Comparison of ENCODE assay signal across 22 cellular contexts in genomic region chr3:160150066-160150465, GRCh38.
DNase-seq lines count a peak whose midpoint lies in the region; ATAC-seq and TF ChIP-seq lines count a peak whose summit lies in the region.
"Had no signal": no experiment of that assay in that cellular context is flagged by ENCODE, and none has a peak within 500 bp of the region (broad histone marks: within the 10 kb centered on the region; RNA-seq: fewer than 3 reads in every experiment).

No MANE protein-coding gene starts in this region.

- no peaks in the 10 kb centered on the region for H3K9me3 ChIP-seq in heart left ventricle
- peaks cover 2% of the 10 kb centered on the region for H3K9me3 ChIP-seq in aorta (ENCODE audit: control insufficient read depth, low read length)
- H3K9me3 ChIP-seq in spleen, result no peaks in the 10 kb centered on the region

- DNase-seq in heart left ventricle, result no peak
- no peak for DNase-seq in left ventricle myocardium superior
- peak; percentile 37 to 44 for DNase-seq in cardiac fibroblast (ENCODE audit: low read depth in 2 of 2)
- DNase-seq in fibroblast of pulmonary artery (ENCODE audit: low read depth), result peak; percentile 29
- DNase-seq in aorta, result no peak
- no peak for DNase-seq in SW 1271 (lab: John Stamatoyannopoulos, UW)
- no peak for DNase-seq in spleen
- DNase-seq: 8988T, DMS153, DND-41, KBM-7, MV-4-11, NCI-H1436 treated with DMSO at 0.1 percent for 48 hours, NCI-H187 treated with DMSO at 0.1 percent for 48 hours, NCI-H2107, NCI-H446 treated with DMSO at 0.1 percent for 48 hours, NCI-H526 treated with DMSO at 0.1 percent for 48 hours, SHP77 treated with DMSO at 0.1 percent for 48 hours had no signal

- no peak for TF ChIP-seq CTCF in heart left ventricle (IDR thresholded peaks at IDR 0.05)
- TF ChIP-seq CTCF in cardiac fibroblast (IDR thresholded peaks at IDR 0.05; ENCODE audit: low read depth, low read length), result no peak
- TF ChIP-seq CTCF in fibroblast of pulmonary artery (IDR thresholded peaks at IDR 0.05; ENCODE audit: low read length, missing control alignments), result no peak
- TF ChIP-seq CTCF in spleen (IDR thresholded peaks at IDR 0.05 in 8 of 11, conservative IDR thresholded peaks at IDR 0.05 in 3 of 11), result no peak

- WGBS in heart left ventricle, 4 donors, result 61 to 87% (median 73%) methylated on average over 3 of the region's 3 CpGs
- 29 to 35% methylated on average over 3 of the region's 3 CpGs for WGBS in aorta, 2 donors
- WGBS in spleen, 5 donors, result 90 to 97% (median 93%) methylated on average over 3 of the region's 3 CpGs

- H3K4me1 ChIP-seq in heart left ventricle, result peaks cover 0 to 6% (median 0%) of the 10 kb centered on the region in 12 donors
- peaks cover 0 to 3% of the 10 kb centered on the region in 2 donors for H3K4me1 ChIP-seq in aorta (ENCODE audit: control insufficient read depth in 1 of 2, insufficient read depth in 2 of 2, low read length in 2 of 2)
- no peaks in the 10 kb centered on the region for H3K4me1 ChIP-seq in spleen

- intact Hi-C loops in heart left ventricle (cut with DNase I), result loop anchor here in 1 of 10 donors (10.0 kb wide), 1 partner anchor 115 kb away; no protein-coding TSS in a partner anchor
- intact Hi-C loops in left ventricle myocardium superior (cut with micrococcal nuclease), result no loop called here
- intact Hi-C loops in aorta (cut with DNase I), result no loop called here
- intact Hi-C loops in spleen (cut with DNase I; ENCODE audit: low total_unique reads), result no loop called here

- no peaks in the 10 kb centered on the region for H3K36me3 ChIP-seq in heart left ventricle
- H3K36me3 ChIP-seq in aorta (ENCODE audit: control insufficient read depth in 1 of 2, insufficient read depth in 2 of 2, low read length in 1 of 2), result no peaks in the 10 kb centered on the region
- H3K36me3 ChIP-seq in spleen, result no peaks in the 10 kb centered on the region

- H3K27me3 ChIP-seq in heart left ventricle, result no peaks in the 10 kb centered on the region
- H3K27me3 ChIP-seq in aorta (ENCODE audit: control insufficient read depth in 1 of 2, insufficient read depth in 2 of 2, low read length in 1 of 2), result peaks cover 0 to 2% of the 10 kb centered on the region in 2 donors
- H3K27me3 ChIP-seq in spleen (replicated peaks in 1 of 7), result no peaks in the 10 kb centered on the region

- ATAC-seq in heart left ventricle, result peak in 3 of 4 donors; percentile 44 to 86 (median 51)
- ATAC-seq in left ventricle myocardium superior, result no peak
- ATAC-seq in aorta (ENCODE audit: low FRiP score), result peak; percentile 52
- ATAC-seq in HG02763 (IDR thresholded peaks at IDR 0.05; ENCODE audit: unreplicated experiment), result no peak
- ATAC-seq: Panc1 had no signal

- no peak overlapping the region for H3K4me3 ChIP-seq in heart left ventricle
- no peak overlapping the region for H3K4me3 ChIP-seq in cardiac fibroblast (replicated peaks in 1 of 2; ENCODE audit: low read depth in 2 of 2, low read length in 2 of 2)
- no peak overlapping the region for H3K4me3 ChIP-seq in fibroblast of pulmonary artery (replicated peaks; ENCODE audit: low read depth, low read length)
- no peak overlapping the region for H3K4me3 ChIP-seq in aorta (ENCODE audit: low read length in 2 of 2)
- no peak overlapping the region for H3K4me3 ChIP-seq in spleen
- H3K4me3 ChIP-seq: SK-N-MC had no signal

- no peak for TF ChIP-seq POLR2A in heart left ventricle (IDR thresholded peaks at IDR 0.05)
- no peak for TF ChIP-seq POLR2A in spleen (IDR thresholded peaks at IDR 0.05)

- H3K27ac ChIP-seq in heart left ventricle (peak overlapping the region in 2 of 12 donors; percentile 12 to 43), aorta (ENCODE audit: low read depth in 1 of 2, low read length in 2 of 2) (no peak overlapping the region), spleen (no peak overlapping the region)
- H3K27ac ChIP-seq: RWPE1, SK-N-MC had no signal

Comparison
In these comparisons a context has a peak if more than half of its experiments do, and no peak if none do; other contexts are left out.
1. ATAC-seq: peak in heart left ventricle (3 of 4) and aorta (single experiment); none in left ventricle myocardium superior (single experiment) and HG02763 (single experiment).
2. DNase-seq: peak in cardiac fibroblast (2 of 2) and fibroblast of pulmonary artery (single experiment); none in heart left ventricle (0 of 5), left ventricle myocardium superior (single experiment), aorta (0 of 2), SW 1271 (0 of 2) and spleen (single experiment).